Comparison of ENCODE assay signal across 1 cellular context in the genomic region with DNA sequence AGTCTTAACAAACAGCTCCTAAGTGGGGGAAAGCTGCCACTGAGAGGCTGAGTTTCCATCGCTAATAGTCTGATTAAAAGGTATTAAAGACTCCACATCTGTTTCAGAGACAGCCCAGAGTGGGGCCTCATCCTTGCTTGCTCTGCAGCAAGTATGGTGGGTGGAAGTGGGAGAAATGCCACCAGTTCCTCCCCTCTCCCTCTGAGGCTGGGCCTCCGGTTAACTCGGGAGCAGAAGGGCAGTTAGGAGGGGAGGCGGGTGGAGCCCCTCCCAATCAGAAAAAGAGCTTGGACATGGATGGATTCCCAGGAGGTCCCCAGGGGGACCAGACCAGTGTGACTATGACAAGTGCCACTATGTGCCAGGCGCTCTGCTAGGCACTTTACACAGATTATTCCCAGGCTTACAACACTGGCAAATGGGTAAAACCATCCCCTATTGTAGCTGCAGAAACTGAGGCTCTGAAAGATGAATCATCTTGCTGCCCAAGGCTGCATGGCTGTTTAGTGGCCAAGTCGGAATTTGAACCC.
TF ChIP-seq lines count a peak whose summit lies in the region.

No MANE protein-coding gene starts in this region.

TF ChIP-seq in SK-N-SH, 30 proteins besides CTCF, POLR2A, EP300 and RAD21 (continued from another document):
- TF ChIP-seq, protein P1, sequence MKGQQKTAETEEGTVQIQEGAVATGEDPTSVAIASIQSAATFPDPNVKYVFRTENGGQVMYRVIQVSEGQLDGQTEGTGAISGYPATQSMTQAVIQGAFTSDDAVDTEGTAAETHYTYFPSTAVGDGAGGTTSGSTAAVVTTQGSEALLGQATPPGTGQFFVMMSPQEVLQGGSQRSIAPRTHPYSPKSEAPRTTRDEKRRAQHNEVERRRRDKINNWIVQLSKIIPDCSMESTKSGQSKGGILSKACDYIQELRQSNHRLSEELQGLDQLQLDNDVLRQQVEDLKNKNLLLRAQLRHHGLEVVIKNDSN (IDR thresholded peaks at IDR 0.05; ENCODE audit: borderline replicate concordance, low read depth): no peak
- TF ChIP-seq GATA2 (CRISPR knock-in tag; IDR thresholded peaks at IDR 0.05): no peak
- TF ChIP-seq, protein P2, sequence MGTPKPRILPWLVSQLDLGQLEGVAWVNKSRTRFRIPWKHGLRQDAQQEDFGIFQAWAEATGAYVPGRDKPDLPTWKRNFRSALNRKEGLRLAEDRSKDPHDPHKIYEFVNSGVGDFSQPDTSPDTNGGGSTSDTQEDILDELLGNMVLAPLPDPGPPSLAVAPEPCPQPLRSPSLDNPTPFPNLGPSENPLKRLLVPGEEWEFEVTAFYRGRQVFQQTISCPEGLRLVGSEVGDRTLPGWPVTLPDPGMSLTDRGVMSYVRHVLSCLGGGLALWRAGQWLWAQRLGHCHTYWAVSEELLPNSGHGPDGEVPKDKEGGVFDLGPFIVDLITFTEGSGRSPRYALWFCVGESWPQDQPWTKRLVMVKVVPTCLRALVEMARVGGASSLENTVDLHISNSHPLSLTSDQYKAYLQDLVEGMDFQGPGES (IDR thresholded peaks at IDR 0.05; ENCODE audit: low read depth, low read length): no peak
- TF ChIP-seq RFX5 (IDR thresholded peaks at IDR 0.05; ENCODE audit: low read length): no peak
- TF ChIP-seq NFIC (IDR thresholded peaks at IDR 0.05; ENCODE audit: borderline replicate concordance): no peak
- no peak for TF ChIP-seq REST (IDR thresholded peaks at IDR 0.05; ENCODE audit: low read depth, low read length)
TF ChIP-seq in SK-N-SH: peak in this region for 0.
